In the genomic region with DNA sequence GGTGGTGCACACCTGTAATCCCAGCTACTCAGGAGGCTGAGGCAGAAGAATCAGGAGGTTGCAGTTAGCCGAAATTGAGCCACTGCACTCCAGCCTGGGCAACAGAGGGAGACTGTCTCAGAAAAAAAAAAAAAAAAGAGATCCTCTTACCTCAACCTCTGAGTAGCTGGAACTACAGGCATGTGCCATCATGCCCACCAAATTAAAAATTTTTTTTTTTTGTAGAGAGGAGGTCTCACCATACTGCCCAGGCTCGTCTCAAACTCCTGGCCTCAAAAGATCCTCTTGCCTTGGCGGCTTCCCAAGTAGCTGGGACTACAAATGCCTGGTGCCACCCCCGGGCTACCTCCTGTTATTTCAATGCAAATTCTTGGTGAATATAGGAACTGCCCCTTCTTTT, we compare ENCODE assay signal across 11 cellular contexts. TPM values are rescaled to one million over a fixed set of nuclear protein-coding genes. Genes with fewer than 3 reads are reported as not detected.
DNase-seq lines count a peak whose midpoint lies in the region; ATAC-seq and TF ChIP-seq lines count a peak whose summit lies in the region.
"Had no signal": no experiment of that assay in that cellular context is flagged by ENCODE, and none has a peak within 500 bp of the region (broad histone marks: within the 10 kb centered on the region; RNA-seq: fewer than 3 reads in every experiment).

No MANE protein-coding gene starts in this region.

- TF ChIP-seq CTCF in hepatocyte (IDR thresholded peaks at IDR 0.05; ENCODE audit: poor library complexity) (no peak), esophagus muscularis mucosa (IDR thresholded peaks at IDR 0.05) (no peak), stomach (IDR thresholded peaks at IDR 0.05) (no peak)

- TF ChIP-seq EP300 in esophagus muscularis mucosa (IDR thresholded peaks at IDR 0.05): no peak
- TF ChIP-seq EP300 in stomach (IDR thresholded peaks at IDR 0.05): no peak

- no peak overlapping the region for H3K27ac ChIP-seq in ACC112 (ENCODE audit: low read depth, low read length)
- H3K27ac ChIP-seq in SK-N-MC: no peak overlapping the region
- no peak overlapping the region for H3K27ac ChIP-seq in hepatocyte
- no peak overlapping the region for H3K27ac ChIP-seq in esophagus muscularis mucosa (replicated peaks in 1 of 4)
- H3K27ac ChIP-seq in stomach: no peak overlapping the region

- DNase-seq in SK-N-MC (ENCODE audit: low read depth, low spot score) (no peak), hepatocyte (ENCODE audit: low spot score) (no peak), esophagus muscularis mucosa (ENCODE audit: extremely low spot score) (no peak), stomach (no peak)
- DNase-seq: COR-L47, NCI-H1694 treated with DMSO at 0.1 percent for 48 hours had no signal

- TF ChIP-seq POLR2A in esophagus muscularis mucosa (IDR thresholded peaks at IDR 0.05; ENCODE audit: low read depth): no peak
- no peak for TF ChIP-seq POLR2A in stomach (IDR thresholded peaks at IDR 0.05)

- H3K36me3 ChIP-seq in ACC112 (ENCODE audit: insufficient read depth, low read length) (peaks cover 9% of the 10 kb centered on the region), SK-N-MC (ENCODE audit: insufficient read depth, low read length) (peaks cover 50% of the 10 kb centered on the region), hepatocyte (replicated peaks; ENCODE audit: insufficient read depth, low read depth) (no peaks in the 10 kb centered on the region), esophagus muscularis mucosa (peaks cover 0 to 18% (median 10%) of the 10 kb centered on the region in 4 donors), stomach (peaks cover 4 to 26% (median 20%) of the 10 kb centered on the region in 4 donors)

- peaks cover 4% of the 10 kb centered on the region for H4K20me1 ChIP-seq in hepatocyte (ENCODE audit: insufficient read depth, poor library complexity, severe bottlenecking)

- H3K4me1 ChIP-seq in ACC112 (ENCODE audit: control insufficient read depth, insufficient read depth, low read length, unreplicated experiment): peaks cover 21% of the 10 kb centered on the region
- peaks cover 12% of the 10 kb centered on the region for H3K4me1 ChIP-seq in hepatocyte (ENCODE audit: insufficient read depth)
- H3K4me1 ChIP-seq in esophagus muscularis mucosa: peaks cover 17 to 34% (median 28%) of the 10 kb centered on the region in 4 donors
- H3K4me1 ChIP-seq in stomach: peaks cover 18 to 43% (median 36%) of the 10 kb centered on the region in 4 donors

- peak overlapping the region; percentile 89 for H3K4me2 ChIP-seq in hepatocyte

- H3K9me3 ChIP-seq in SK-N-MC (ENCODE audit: low read depth, low read length) (no peaks in the 10 kb centered on the region), hepatocyte (ENCODE audit: low read depth) (no peaks in the 10 kb centered on the region), esophagus muscularis mucosa (no peaks in the 10 kb centered on the region), stomach (no peaks in the 10 kb centered on the region)

- no peak for ATAC-seq in HG03432 (IDR thresholded peaks at IDR 0.05; ENCODE audit: unreplicated experiment)
- no peak for ATAC-seq in GM18868 (IDR thresholded peaks at IDR 0.05; ENCODE audit: unreplicated experiment)
- ATAC-seq: sciatic nerve had no signal

- H3K79me2 ChIP-seq in ACC112 (ENCODE audit: control insufficient read depth, insufficient read depth, low read length, unreplicated experiment) (peaks cover 52% of the 10 kb centered on the region), hepatocyte (peaks cover 56% of the 10 kb centered on the region)

- 95% methylated on average over 4 of the region's 4 CpGs for WGBS in hepatocyte (ENCODE audit: low lambda C conversion rate, missing lambda C conversion rate)
- 90% methylated on average over 4 of the region's 4 CpGs for WGBS in esophagus muscularis mucosa
- WGBS in stomach, 5 donors: 82 to 88% (median 84%) methylated on average over 4 of the region's 4 CpGs

- H3K27me3 ChIP-seq in ACC112 (ENCODE audit: insufficient read depth, low read length) (no peaks in the 10 kb centered on the region), hepatocyte (no peaks in the 10 kb centered on the region), esophagus muscularis mucosa (peaks cover 0 to 3% (median 0%) of the 10 kb centered on the region in 4 donors), stomach (peaks cover 0 to 17% (median 0%) of the 10 kb centered on the region in 3 donors)

- H2AFZ ChIP-seq in ACC112 (ENCODE audit: low read length, unreplicated experiment) (no peak overlapping the region), hepatocyte (no peak overlapping the region)

- peak overlapping the region; percentile 89 for H3K4me3 ChIP-seq in ACC112 (ENCODE audit: low read depth, low read length)
- peak overlapping the region; percentile 94; the same call in 1 of the 2 replicates for H3K4me3 ChIP-seq in GM08714 (ENCODE audit: low read length)
- H3K4me3 ChIP-seq in SK-N-MC: peak overlapping the region; percentile 93
- no peak overlapping the region for H3K4me3 ChIP-seq in hepatocyte
- no peak overlapping the region for H3K4me3 ChIP-seq in esophagus muscularis mucosa
- H3K4me3 ChIP-seq in stomach: peak overlapping the region in 1 of 4 donors; percentile 87

- H3K9me2 ChIP-seq in hepatocyte (replicated peaks; ENCODE audit: insufficient read depth): no peaks in the 10 kb centered on the region

- intact Hi-C loops in esophagus muscularis mucosa (cut with DNase I) (no loop called here), stomach (cut with DNase I; ENCODE audit: low total_unique reads) (no loop called here)

- H3K9ac ChIP-seq in SK-N-MC (ENCODE audit: insufficient read length): peak overlapping the region; percentile 13

RNA-seq across cellular contexts. Expression of a gene that starts 1.5 kb away (rescaled TPM):
- total RNA-seq in hepatocyte: 25.9 and 108 TPM in 2 replicates
- 35.1 and 37.3 TPM in 2 replicates for polyA plus RNA-seq in hepatocyte
- 10 to 100 TPM in 3 of 4 donors, 1 to 10 TPM in 1; 9.1 to 34.3 (median 21.1) TPM for total RNA-seq in esophagus muscularis mucosa
- total RNA-seq in stomach: 10 to 100 TPM in 3 of 5 donors, 1 to 10 TPM in 2; 1.8 to 48.3 (median 28.8) TPM
- 10 to 100 TPM; 12.6 to 24.7 (median 16.4) TPM for polyA plus RNA-seq in stomach

Comparison
In these comparisons a context has a peak if more than half of its experiments do, and no peak if none do; other contexts are left out.
1. H3K4me3 ChIP-seq: peak in ACC112 (single experiment), GM08714 (single experiment) and SK-N-MC (single experiment); none in hepatocyte (single experiment) and esophagus muscularis mucosa (0 of 4).